In the genomic region with DNA sequence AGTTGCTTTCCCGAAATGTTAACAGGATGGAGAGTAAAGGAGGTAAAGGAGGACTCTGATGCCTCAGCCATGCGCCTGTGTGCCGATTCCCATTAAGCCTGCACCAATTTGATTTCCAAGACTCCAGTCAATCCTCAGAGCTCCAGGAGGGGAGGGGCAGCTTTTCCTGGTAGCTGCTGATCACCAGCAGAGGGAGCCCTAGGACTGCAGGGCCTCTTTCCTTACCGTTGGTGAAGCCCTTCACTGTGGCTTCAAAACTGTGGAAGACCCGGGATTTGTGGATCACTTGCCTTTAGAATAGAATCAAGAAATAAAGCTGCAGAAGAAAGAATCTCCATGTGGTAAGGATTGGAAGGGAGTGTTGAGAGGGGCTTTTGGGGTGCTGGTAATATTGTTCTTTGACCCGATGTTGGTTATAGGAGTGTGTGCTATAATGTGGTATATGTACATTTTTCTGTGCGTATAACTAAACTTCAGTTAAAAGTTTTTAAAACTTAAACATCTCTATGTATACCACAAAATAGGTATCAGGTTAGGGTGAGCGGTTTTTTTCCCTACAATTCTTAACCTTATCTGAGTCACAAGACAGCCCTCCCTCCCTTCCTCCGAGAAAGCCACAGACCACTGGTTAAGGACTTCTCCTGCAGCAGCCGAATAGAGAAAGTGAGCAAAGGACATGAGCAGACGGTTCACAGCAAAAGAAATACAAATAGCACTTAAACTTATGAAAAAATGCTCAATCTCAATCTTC, we compare ENCODE assay signal across 1 cellular context.
TF ChIP-seq lines count a peak whose summit lies in the region.

No MANE protein-coding gene starts in this region.

TF ChIP-seq in HepG2, 621 proteins besides CTCF, POLR2A, EP300 and RAD21 (continued from another document and continues in another):
- TF ChIP-seq, protein P1, sequence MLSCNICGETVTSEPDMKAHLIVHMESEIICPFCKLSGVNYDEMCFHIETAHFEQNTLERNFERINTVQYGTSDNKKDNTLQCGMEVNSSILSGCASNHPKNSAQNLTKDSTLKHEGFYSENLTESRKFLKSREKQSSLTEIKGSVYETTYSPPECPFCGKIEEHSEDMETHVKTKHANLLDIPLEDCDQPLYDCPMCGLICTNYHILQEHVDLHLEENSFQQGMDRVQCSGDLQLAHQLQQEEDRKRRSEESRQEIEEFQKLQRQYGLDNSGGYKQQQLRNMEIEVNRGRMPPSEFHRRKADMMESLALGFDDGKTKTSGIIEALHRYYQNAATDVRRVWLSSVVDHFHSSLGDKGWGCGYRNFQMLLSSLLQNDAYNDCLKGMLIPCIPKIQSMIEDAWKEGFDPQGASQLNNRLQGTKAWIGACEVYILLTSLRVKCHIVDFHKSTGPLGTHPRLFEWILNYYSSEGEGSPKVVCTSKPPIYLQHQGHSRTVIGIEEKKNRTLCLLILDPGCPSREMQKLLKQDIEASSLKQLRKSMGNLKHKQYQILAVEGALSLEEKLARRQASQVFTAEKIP (CRISPR knock-in tag; IDR thresholded peaks at IDR 0.05; ENCODE audit: borderline replicate concordance): no peak
- TF ChIP-seq ZNF749 (CRISPR knock-in tag; IDR thresholded peaks at IDR 0.05; ENCODE audit: borderline replicate concordance) (no peak), ZNF232 (CRISPR knock-in tag; IDR thresholded peaks at IDR 0.05; ENCODE audit: borderline replicate concordance) (no peak), KMT2B (CRISPR knock-in tag; IDR thresholded peaks at IDR 0.05) (peak; percentile 56; the same call in 1 of the 2 replicates), ZNF775 (CRISPR knock-in tag; IDR thresholded peaks at IDR 0.05; ENCODE audit: borderline replicate concordance) (no peak), SIX4 (CRISPR knock-in tag; IDR thresholded peaks at IDR 0.05) (no peak), NR2F1 (CRISPR knock-in tag; IDR thresholded peaks at IDR 0.05) (no peak), ZNF382 (CRISPR knock-in tag; IDR thresholded peaks at IDR 0.05; ENCODE audit: borderline replicate concordance) (no peak), ZNF790 (CRISPR knock-in tag; IDR thresholded peaks at IDR 0.05; ENCODE audit: borderline replicate concordance) (peak; percentile 50; the same call in 1 of the 2 replicates), AGO2 (optimal IDR thresholded peaks at IDR 0.05; ENCODE audit: low read depth, low read length) (no peak), RXRB (CRISPR knock-in tag; IDR thresholded peaks at IDR 0.05; ENCODE audit: borderline replicate concordance) (peak; percentile 58), KLF16 (CRISPR knock-in tag; IDR thresholded peaks at IDR 0.05) (peak in 1 of 2 experiments; percentile 54; a peak in 1 of 4 replicates), NR2F6 (IDR thresholded peaks at IDR 0.05) (no peak), NR2F6 (CRISPR knock-in tag; IDR thresholded peaks at IDR 0.05) (peak; percentile 46; the same call in 1 of the 2 replicates), TBX2 (CRISPR knock-in tag; IDR thresholded peaks at IDR 0.05; ENCODE audit: borderline replicate concordance) (peak; percentile 52; the same call in 1 of the 2 replicates), SPEN (CRISPR knock-in tag; IDR thresholded peaks at IDR 0.05; ENCODE audit: low read depth) (peak; percentile 75; the same call in 1 of the 2 replicates), ZNF205 (CRISPR knock-in tag; IDR thresholded peaks at IDR 0.05) (no peak)
- TF ChIP-seq, protein P2, sequence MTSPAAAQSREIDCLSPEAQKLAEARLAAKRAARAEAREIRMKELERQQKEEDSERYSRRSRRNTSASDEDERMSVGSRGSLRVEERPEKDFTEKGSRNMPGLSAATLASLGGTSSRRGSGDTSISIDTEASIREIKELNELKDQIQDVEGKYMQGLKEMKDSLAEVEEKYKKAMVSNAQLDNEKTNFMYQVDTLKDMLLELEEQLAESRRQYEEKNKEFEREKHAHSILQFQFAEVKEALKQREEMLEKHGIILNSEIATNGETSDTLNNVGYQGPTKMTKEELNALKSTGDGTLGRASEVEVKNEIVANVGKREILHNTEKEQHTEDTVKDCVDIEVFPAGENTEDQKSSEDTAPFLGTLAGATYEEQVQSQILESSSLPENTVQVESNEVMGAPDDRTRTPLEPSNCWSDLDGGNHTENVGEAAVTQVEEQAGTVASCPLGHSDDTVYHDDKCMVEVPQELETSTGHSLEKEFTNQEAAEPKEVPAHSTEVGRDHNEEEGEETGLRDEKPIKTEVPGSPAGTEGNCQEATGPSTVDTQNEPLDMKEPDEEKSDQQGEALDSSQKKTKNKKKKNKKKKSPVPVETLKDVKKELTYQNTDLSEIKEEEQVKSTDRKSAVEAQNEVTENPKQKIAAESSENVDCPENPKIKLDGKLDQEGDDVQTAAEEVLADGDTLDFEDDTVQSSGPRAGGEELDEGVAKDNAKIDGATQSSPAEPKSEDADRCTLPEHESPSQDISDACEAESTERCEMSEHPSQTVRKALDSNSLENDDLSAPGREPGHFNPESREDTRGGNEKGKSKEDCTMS (CRISPR knock-in tag; conservative IDR thresholded peaks at IDR 0.05): 0 out of 2 replicates have a peak, but pooled peaks have one; percentile 78
- TF ChIP-seq, protein P3, sequence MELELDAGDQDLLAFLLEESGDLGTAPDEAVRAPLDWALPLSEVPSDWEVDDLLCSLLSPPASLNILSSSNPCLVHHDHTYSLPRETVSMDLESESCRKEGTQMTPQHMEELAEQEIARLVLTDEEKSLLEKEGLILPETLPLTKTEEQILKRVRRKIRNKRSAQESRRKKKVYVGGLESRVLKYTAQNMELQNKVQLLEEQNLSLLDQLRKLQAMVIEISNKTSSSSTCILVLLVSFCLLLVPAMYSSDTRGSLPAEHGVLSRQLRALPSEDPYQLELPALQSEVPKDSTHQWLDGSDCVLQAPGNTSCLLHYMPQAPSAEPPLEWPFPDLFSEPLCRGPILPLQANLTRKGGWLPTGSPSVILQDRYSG (CRISPR knock-in tag; IDR thresholded peaks at IDR 0.05): no peak
- TF ChIP-seq, protein P4, sequence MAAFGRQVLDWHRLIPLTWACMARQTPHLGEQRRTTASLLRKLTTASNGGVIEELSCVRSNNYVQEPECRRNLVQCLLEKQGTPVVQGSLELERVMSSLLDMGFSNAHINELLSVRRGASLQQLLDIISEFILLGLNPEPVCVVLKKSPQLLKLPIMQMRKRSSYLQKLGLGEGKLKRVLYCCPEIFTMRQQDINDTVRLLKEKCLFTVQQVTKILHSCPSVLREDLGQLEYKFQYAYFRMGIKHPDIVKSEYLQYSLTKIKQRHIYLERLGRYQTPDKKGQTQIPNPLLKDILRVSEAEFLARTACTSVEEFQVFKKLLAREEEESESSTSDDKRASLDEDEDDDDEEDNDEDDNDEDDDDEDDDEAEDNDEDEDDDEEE (CRISPR knock-in tag; IDR thresholded peaks at IDR 0.05): peak; percentile 82; the same call in 1 of the 2 replicates
- TF ChIP-seq, protein P5, sequence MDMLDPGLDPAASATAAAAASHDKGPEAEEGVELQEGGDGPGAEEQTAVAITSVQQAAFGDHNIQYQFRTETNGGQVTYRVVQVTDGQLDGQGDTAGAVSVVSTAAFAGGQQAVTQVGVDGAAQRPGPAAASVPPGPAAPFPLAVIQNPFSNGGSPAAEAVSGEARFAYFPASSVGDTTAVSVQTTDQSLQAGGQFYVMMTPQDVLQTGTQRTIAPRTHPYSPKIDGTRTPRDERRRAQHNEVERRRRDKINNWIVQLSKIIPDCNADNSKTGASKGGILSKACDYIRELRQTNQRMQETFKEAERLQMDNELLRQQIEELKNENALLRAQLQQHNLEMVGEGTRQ (IDR thresholded peaks at IDR 0.05; ENCODE audit: low read depth, low read length): no peak
- TF ChIP-seq, protein P5 (CRISPR knock-in tag; IDR thresholded peaks at IDR 0.05; ENCODE audit: borderline replicate concordance): no peak
- TF ChIP-seq, protein P6, sequence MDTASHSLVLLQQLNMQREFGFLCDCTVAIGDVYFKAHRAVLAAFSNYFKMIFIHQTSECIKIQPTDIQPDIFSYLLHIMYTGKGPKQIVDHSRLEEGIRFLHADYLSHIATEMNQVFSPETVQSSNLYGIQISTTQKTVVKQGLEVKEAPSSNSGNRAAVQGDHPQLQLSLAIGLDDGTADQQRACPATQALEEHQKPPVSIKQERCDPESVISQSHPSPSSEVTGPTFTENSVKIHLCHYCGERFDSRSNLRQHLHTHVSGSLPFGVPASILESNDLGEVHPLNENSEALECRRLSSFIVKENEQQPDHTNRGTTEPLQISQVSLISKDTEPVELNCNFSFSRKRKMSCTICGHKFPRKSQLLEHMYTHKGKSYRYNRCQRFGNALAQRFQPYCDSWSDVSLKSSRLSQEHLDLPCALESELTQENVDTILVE (CRISPR knock-in tag; IDR thresholded peaks at IDR 0.05): peak; percentile 64; the same call in 1 of the 2 replicates
- TF ChIP-seq, protein P7, sequence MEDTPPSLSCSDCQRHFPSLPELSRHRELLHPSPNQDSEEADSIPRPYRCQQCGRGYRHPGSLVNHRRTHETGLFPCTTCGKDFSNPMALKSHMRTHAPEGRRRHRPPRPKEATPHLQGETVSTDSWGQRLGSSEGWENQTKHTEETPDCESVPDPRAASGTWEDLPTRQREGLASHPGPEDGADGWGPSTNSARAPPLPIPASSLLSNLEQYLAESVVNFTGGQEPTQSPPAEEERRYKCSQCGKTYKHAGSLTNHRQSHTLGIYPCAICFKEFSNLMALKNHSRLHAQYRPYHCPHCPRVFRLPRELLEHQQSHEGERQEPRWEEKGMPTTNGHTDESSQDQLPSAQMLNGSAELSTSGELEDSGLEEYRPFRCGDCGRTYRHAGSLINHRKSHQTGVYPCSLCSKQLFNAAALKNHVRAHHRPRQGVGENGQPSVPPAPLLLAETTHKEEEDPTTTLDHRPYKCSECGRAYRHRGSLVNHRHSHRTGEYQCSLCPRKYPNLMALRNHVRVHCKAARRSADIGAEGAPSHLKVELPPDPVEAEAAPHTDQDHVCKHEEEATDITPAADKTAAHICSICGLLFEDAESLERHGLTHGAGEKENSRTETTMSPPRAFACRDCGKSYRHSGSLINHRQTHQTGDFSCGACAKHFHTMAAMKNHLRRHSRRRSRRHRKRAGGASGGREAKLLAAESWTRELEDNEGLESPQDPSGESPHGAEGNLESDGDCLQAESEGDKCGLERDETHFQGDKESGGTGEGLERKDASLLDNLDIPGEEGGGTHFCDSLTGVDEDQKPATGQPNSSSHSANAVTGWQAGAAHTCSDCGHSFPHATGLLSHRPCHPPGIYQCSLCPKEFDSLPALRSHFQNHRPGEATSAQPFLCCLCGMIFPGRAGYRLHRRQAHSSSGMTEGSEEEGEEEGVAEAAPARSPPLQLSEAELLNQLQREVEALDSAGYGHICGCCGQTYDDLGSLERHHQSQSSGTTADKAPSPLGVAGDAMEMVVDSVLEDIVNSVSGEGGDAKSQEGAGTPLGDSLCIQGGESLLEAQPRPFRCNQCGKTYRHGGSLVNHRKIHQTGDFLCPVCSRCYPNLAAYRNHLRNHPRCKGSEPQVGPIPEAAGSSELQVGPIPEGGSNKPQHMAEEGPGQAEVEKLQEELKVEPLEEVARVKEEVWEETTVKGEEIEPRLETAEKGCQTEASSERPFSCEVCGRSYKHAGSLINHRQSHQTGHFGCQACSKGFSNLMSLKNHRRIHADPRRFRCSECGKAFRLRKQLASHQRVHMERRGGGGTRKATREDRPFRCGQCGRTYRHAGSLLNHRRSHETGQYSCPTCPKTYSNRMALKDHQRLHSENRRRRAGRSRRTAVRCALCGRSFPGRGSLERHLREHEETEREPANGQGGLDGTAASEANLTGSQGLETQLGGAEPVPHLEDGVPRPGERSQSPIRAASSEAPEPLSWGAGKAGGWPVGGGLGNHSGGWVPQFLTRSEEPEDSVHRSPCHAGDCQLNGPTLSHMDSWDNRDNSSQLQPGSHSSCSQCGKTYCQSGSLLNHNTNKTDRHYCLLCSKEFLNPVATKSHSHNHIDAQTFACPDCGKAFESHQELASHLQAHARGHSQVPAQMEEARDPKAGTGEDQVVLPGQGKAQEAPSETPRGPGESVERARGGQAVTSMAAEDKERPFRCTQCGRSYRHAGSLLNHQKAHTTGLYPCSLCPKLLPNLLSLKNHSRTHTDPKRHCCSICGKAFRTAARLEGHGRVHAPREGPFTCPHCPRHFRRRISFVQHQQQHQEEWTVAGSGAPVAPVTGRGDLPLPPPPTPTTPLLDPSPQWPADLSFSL (CRISPR knock-in tag; IDR thresholded peaks at IDR 0.05): 0 out of 2 replicates have a peak, but pooled peaks have one; percentile 58
- TF ChIP-seq, protein P8, sequence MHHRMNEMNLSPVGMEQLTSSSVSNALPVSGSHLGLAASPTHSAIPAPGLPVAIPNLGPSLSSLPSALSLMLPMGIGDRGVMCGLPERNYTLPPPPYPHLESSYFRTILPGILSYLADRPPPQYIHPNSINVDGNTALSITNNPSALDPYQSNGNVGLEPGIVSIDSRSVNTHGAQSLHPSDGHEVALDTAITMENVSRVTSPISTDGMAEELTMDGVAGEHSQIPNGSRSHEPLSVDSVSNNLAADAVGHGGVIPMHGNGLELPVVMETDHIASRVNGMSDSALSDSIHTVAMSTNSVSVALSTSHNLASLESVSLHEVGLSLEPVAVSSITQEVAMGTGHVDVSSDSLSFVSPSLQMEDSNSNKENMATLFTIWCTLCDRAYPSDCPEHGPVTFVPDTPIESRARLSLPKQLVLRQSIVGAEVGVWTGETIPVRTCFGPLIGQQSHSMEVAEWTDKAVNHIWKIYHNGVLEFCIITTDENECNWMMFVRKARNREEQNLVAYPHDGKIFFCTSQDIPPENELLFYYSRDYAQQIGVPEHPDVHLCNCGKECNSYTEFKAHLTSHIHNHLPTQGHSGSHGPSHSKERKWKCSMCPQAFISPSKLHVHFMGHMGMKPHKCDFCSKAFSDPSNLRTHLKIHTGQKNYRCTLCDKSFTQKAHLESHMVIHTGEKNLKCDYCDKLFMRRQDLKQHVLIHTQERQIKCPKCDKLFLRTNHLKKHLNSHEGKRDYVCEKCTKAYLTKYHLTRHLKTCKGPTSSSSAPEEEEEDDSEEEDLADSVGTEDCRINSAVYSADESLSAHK (CRISPR knock-in tag; IDR thresholded peaks at IDR 0.05; ENCODE audit: borderline replicate concordance): 0 out of 2 replicates have a peak, but pooled peaks have one; percentile 71
- TF ChIP-seq, protein P9, sequence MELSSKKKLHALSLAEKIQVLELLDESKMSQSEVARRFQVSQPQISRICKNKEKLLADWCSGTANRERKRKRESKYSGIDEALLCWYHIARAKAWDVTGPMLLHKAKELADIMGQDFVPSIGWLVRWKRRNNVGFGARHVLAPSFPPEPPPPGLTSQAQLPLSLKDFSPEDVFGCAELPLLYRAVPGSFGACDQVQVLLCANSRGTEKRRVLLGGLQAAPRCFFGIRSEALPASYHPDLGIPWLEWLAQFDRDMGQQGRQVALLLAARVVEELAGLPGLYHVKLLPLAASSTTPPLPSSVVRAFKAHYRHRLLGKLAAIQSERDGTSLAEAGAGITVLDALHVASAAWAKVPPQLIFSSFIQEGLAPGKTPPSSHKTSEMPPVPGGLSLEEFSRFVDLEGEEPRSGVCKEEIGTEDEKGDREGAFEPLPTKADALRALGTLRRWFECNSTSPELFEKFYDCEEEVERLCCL (CRISPR knock-in tag; IDR thresholded peaks at IDR 0.05; ENCODE audit: borderline replicate concordance): no peak
